Comparison of ENCODE assay signal across 8 cellular contexts in genomic region chr22:46561435-46561905, GRCh38. TPM values are rescaled to one million over a fixed set of nuclear protein-coding genes. Genes with fewer than 3 reads are reported as not detected.
DNase-seq lines count a peak whose midpoint lies in the region; FAIRE-seq and TF ChIP-seq lines count a peak whose summit lies in the region.

No MANE protein-coding gene starts in this region.

- TF ChIP-seq CTCF in OCI-LY3 (IDR thresholded peaks at IDR 0.05; ENCODE audit: low read depth, low read length) = no peak
- TF ChIP-seq CTCF in fibroblast of mammary gland (conservative IDR thresholded peaks at IDR 0.05; ENCODE audit: control insufficient read depth, insufficient read depth, low read depth, low read length) = no peak
- TF ChIP-seq CTCF in D721Med (IDR thresholded peaks at IDR 0.05; ENCODE audit: insufficient read depth, missing control alignments) = no peak
- TF ChIP-seq CTCF in esophagus squamous epithelium (IDR thresholded peaks at IDR 0.05) = no peak

- H3K27ac ChIP-seq in OCI-LY3 (ENCODE audit: low read length) (no peak overlapping the region), esophagus squamous epithelium (no peak overlapping the region)

- peak overlapping the region; percentile 55 for H3K9ac ChIP-seq in OCI-LY3 (ENCODE audit: low read length)

- peak overlapping the region; percentile 73 for H3K4me3 ChIP-seq in OCI-LY3 (ENCODE audit: low read length)
- no peak overlapping the region for H3K4me3 ChIP-seq in fibroblast of mammary gland (ENCODE audit: control insufficient read depth, low read depth, low read length)
- no peak overlapping the region for H3K4me3 ChIP-seq in esophagus squamous epithelium

- no peaks in the 10 kb centered on the region for H3K79me2 ChIP-seq in OCI-LY3 (ENCODE audit: low read length)

- no peaks in the 10 kb centered on the region for H4K20me1 ChIP-seq in OCI-LY3 (ENCODE audit: insufficient read depth, low read length)

- H3K4me1 ChIP-seq in OCI-LY3 (ENCODE audit: low read length) (peaks cover 25% of the 10 kb centered on the region), esophagus squamous epithelium (peaks cover 19 to 64% (median 31%) of the 10 kb centered on the region in 3 donors)

- DNase-seq in COLO829 (ENCODE audit: low spot score) (peak; percentile 61), GM18507 (ENCODE audit: extremely low spot score, insufficient read length, low read depth) (no peak), fibroblast of mammary gland (ENCODE audit: low read depth) (peak; percentile 37), CD1c-positive myeloid dendritic cell (ENCODE audit: extremely low spot score) (no peak), D721Med (ENCODE audit: insufficient read length, low spot score) (no peak), esophagus squamous epithelium (lab: John Stamatoyannopoulos, UW) (no peak)
- DNase-seq in stimulated activated naive CD4-positive, alpha-beta T cell treated with Interleukin-2 at 50 U/mL for 16 hours (lab: John Stamatoyannopoulos, UW) = no peak

- peak overlapping the region; percentile 94 for H2AFZ ChIP-seq in OCI-LY3 (ENCODE audit: low read depth, low read length)

- peak overlapping the region; percentile 93 for H3K4me2 ChIP-seq in OCI-LY3 (ENCODE audit: low read length)

- intact Hi-C loops in esophagus squamous epithelium (cut with DNase I) = no loop called here

- H3K27me3 ChIP-seq in OCI-LY3 (ENCODE audit: low read depth, low read length) (no peaks in the 10 kb centered on the region), esophagus squamous epithelium (no peaks in the 10 kb centered on the region)

- H3K9me3 ChIP-seq in OCI-LY3 (ENCODE audit: insufficient read depth, low read length) = peaks cover 4% of the 10 kb centered on the region; the same call in 1 of the 2 replicates
- no peaks in the 10 kb centered on the region for H3K9me3 ChIP-seq in esophagus squamous epithelium

- peak; percentile 78 for FAIRE-seq in GM18507 (lab: Jason Lieb, UNC)
- FAIRE-seq in D721Med (lab: Jason Lieb, UNC) = no peak

- no peak for TF ChIP-seq POLR2A in esophagus squamous epithelium (IDR thresholded peaks at IDR 0.05)

- WGBS in esophagus squamous epithelium, 2 donors = 80 to 87% methylated on average over 1 to 3 of the region's 5 CpGs

- H3K36me3 ChIP-seq in OCI-LY3 (replicated peaks; ENCODE audit: low read depth, low read length) (no peaks in the 10 kb centered on the region), esophagus squamous epithelium (no peaks in the 10 kb centered on the region)

RNA-seq across cellular contexts. Expression of gene CELSR1, which starts 24.1 kb away (rescaled TPM):
- total RNA-seq in esophagus squamous epithelium = 10 to 100 TPM; 38.7 to 50.6 (median 43.7) TPM

RNA-seq across cellular contexts. Expression of gene GRAMD4, which starts 58.7 kb away (rescaled TPM):
- total RNA-seq in esophagus squamous epithelium = 100 to 1,000 TPM in 1 of 4 donors, 10 to 100 TPM in 3; 27.0 to 122 (median 33.3) TPM

Comparison
In these comparisons a context has a peak if more than half of its experiments do, and no peak if none do; other contexts are left out.
1. DNase-seq: peak in COLO829 (single experiment) and fibroblast of mammary gland (single experiment); none in GM18507 (single experiment), CD1c-positive myeloid dendritic cell (single experiment), D721Med (single experiment), stimulated activated naive CD4-positive, alpha-beta T cell treated with Interleukin-2 at 50 U/mL for 16 hours (single experiment) and esophagus squamous epithelium (single experiment).